Comparison of ENCODE assay signal across 10 cellular contexts in the genomic region with DNA sequence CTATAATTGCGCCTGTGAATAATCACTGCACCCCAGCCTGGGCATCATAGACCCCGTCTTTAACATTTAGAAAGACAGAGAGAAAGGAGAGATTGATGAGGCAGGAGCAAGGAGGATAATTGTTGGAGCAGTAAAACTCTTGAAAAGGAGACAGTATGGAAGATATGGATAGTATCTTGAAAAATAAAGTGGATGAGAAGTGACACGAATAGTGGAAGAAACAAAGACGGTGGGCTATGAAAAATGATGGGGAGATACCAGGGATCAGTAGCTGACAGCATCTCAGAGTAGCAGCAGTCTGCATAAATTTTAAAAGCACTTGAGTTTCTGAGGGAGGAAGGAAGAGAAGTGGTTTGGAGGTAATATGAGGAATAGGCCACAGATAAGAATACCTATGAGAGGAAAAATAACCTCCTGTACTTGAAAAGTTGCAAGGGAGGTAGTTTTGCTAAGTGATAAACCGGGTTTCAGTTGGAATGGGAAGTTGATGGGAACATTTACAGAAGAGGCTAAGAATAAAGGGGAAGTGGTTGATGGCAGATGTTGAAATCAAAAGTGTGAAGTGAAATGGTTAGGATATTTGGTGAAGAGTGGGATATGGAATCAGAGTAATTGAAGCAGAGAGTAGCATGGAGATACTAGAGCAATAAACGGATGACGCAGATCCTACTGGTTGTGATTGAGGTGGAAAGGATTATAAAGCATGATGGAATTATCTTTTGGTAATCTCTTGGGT. TPM values are rescaled to one million over a fixed set of nuclear protein-coding genes. Genes with fewer than 3 reads are reported as not detected.
DNase-seq lines count a peak whose midpoint lies in the region; ATAC-seq and TF ChIP-seq lines count a peak whose summit lies in the region.
"Had no signal": no experiment of that assay in that cellular context is flagged by ENCODE, and none has a peak within 500 bp of the region (broad histone marks: within the 10 kb centered on the region; RNA-seq: fewer than 3 reads in every experiment).

No MANE protein-coding gene starts in this region.

- peaks cover 30% of the 10 kb centered on the region for H3K79me2 ChIP-seq in osteoblast (ENCODE audit: insufficient read depth, low read length)

- DNase-seq in GDM1 (lab: John Stamatoyannopoulos, UW) (peak; percentile 3), NB4 (ENCODE audit: low read depth) (peak; percentile 65), osteoblast (ENCODE audit: insufficient read length, low spot score, missing footprints) (no peak), head of caudate nucleus (no peak), left lung (no peak)
- DNase-seq in activated naive CD8-positive, alpha-beta T cell treated with anti-CD3 and anti-CD28 coated beads, Interleukin-2, amount 50 U/mL, for 24 hours, result no peak
- DNase-seq: NK-92 treated with Interleukin-12 subunit alpha and Interleukin-12 subunit beta, amount 100 ng/mL, for 24 hours had no signal

- no peak for ATAC-seq in activated naive CD8-positive, alpha-beta T cell treated with anti-CD3 and anti-CD28 coated beads, Interleukin-2, amount 50 U/mL, for 24 hours
- ATAC-seq in GM21786 (IDR thresholded peaks at IDR 0.05; ENCODE audit: unreplicated experiment), result no peak
- ATAC-seq in left lung, result no peak
- ATAC-seq in GM18511 (IDR thresholded peaks at IDR 0.05; ENCODE audit: unreplicated experiment), result no peak

- no peaks in the 10 kb centered on the region for H3K27me3 ChIP-seq in osteoblast (ENCODE audit: insufficient read depth, low read length)
- no peaks in the 10 kb centered on the region for H3K27me3 ChIP-seq in left lung
- H3K27me3 ChIP-seq: right atrium auricular region had no signal

- H3K9me3 Mint-ChIP-seq in activated naive CD8-positive, alpha-beta T cell treated with anti-CD3 and anti-CD28 coated beads, Interleukin-2, amount 50 U/mL, for 24 hours, result no peaks in the 10 kb centered on the region

- no peaks in the 10 kb centered on the region for H3K9me3 ChIP-seq in osteoblast (ENCODE audit: low read depth, low read length)
- H3K9me3 ChIP-seq in left lung, result no peaks in the 10 kb centered on the region
- H3K9me3 ChIP-seq: right atrium auricular region had no signal

- H3K27ac ChIP-seq in osteoblast (ENCODE audit: low read depth, low read length), result no peak overlapping the region
- peak overlapping the region in 1 of 2 donors; percentile 98 for H3K27ac ChIP-seq in left lung

- no peaks in the 10 kb centered on the region for H3K27me3 Mint-ChIP-seq in activated naive CD8-positive, alpha-beta T cell treated with anti-CD3 and anti-CD28 coated beads, Interleukin-2, amount 50 U/mL, for 24 hours

- H3K36me3 Mint-ChIP-seq in activated naive CD8-positive, alpha-beta T cell treated with anti-CD3 and anti-CD28 coated beads, Interleukin-2, amount 50 U/mL, for 24 hours (ENCODE audit: low read depth), result peaks cover 2% of the 10 kb centered on the region

- H3K36me3 ChIP-seq in osteoblast (ENCODE audit: insufficient read depth, low read length), result no peaks in the 10 kb centered on the region
- H3K36me3 ChIP-seq in left lung, result no peaks in the 10 kb centered on the region
- H3K36me3 ChIP-seq: right atrium auricular region had no signal

- no peak overlapping the region for H3K27ac Mint-ChIP-seq in activated naive CD8-positive, alpha-beta T cell treated with anti-CD3 and anti-CD28 coated beads, Interleukin-2, amount 50 U/mL, for 24 hours

- intact Hi-C loops in head of caudate nucleus (cut with DNase I), result no loop called here
- intact Hi-C loops in left lung (cut with DNase I), result no loop called here

- H3K4me1 Mint-ChIP-seq in activated naive CD8-positive, alpha-beta T cell treated with anti-CD3 and anti-CD28 coated beads, Interleukin-2, amount 50 U/mL, for 24 hours, result peaks cover 27% of the 10 kb centered on the region

- no peak overlapping the region for H3K4me3 ChIP-seq in NB4 (ENCODE audit: low read depth, low read length)
- H3K4me3 ChIP-seq in osteoblast (ENCODE audit: insufficient read depth, low read length), result no peak overlapping the region
- peak overlapping the region in 1 of 2 donors; percentile 97 for H3K4me3 ChIP-seq in left lung

- TF ChIP-seq CTCF in NB4 (IDR thresholded peaks at IDR 0.05; ENCODE audit: low read depth, low read length) (no peak), osteoblast (IDR thresholded peaks at IDR 0.05; ENCODE audit: extremely low read depth, low read depth, low read length) (no peak), left lung (IDR thresholded peaks at IDR 0.05) (no peak)

- H3K4me2 ChIP-seq in osteoblast (ENCODE audit: insufficient read depth, low read length), result no peak overlapping the region

- H2AFZ ChIP-seq in osteoblast (ENCODE audit: low read length), result peak overlapping the region; percentile 42

- peaks cover 11% of the 10 kb centered on the region for H3K4me1 ChIP-seq in osteoblast (ENCODE audit: insufficient read depth, low read length)
- peaks cover 0 to 30% of the 10 kb centered on the region in 2 donors for H3K4me1 ChIP-seq in left lung

- peak overlapping the region; percentile 4 for H3K4me3 Mint-ChIP-seq in activated naive CD8-positive, alpha-beta T cell treated with anti-CD3 and anti-CD28 coated beads, Interleukin-2, amount 50 U/mL, for 24 hours

- H4K20me1 ChIP-seq in osteoblast (ENCODE audit: insufficient read depth, low read length), result peaks cover 11% of the 10 kb centered on the region

- no peak for TF ChIP-seq POLR2A in NB4 (IDR thresholded peaks at IDR 0.05; ENCODE audit: extremely low read depth, insufficient read length)

RNA-seq across cellular contexts. Expression of gene PPM1D, which starts 1.8 kb away (rescaled TPM):
- total RNA-seq in osteoblast (14.7 and 15.6 TPM in 2 replicates), left lung (10 to 100 TPM; 17.1 to 20.3 TPM)

Comparison
In these comparisons a context has a peak if more than half of its experiments do, and no peak if none do; other contexts are left out.
1. DNase-seq: peak in GDM1 (single experiment) and NB4 (single experiment); none in activated naive CD8-positive, alpha-beta T cell treated with anti-CD3 and anti-CD28 coated beads, Interleukin-2, amount 50 U/mL, for 24 hours (single experiment), osteoblast (single experiment), head of caudate nucleus (0 of 42) and left lung (0 of 2).